In genomic region chr17:78868391-78868790, GRCh38 we compare ENCODE assay signal across 18 cellular contexts. TPM values are rescaled to one million over a fixed set of nuclear protein-coding genes. Genes with fewer than 3 reads are reported as not detected.
DNase-seq lines count a peak whose midpoint lies in the region; ATAC-seq and TF ChIP-seq lines count a peak whose summit lies in the region.
"Had no signal": no experiment of that assay in that cellular context is flagged by ENCODE, and none has a peak within 500 bp of the region (broad histone marks: within the 10 kb centered on the region; RNA-seq: fewer than 3 reads in every experiment).

No MANE protein-coding gene starts in this region.

- H3K27me3 Mint-ChIP-seq in HFFc6 (ENCODE audit: insufficient read depth) (peaks cover 16% of the 10 kb centered on the region), chondrocyte (ENCODE audit: low read depth) (no peaks in the 10 kb centered on the region)
- no peaks in the 10 kb centered on the region for H3K27me3 Mint-ChIP-seq in activated T-cell treated with anti-CD3 and anti-CD28 coated beads, Interleukin-2, amount 50 U/mL, for 24 hours

- H3K9me3 Mint-ChIP-seq in HFFc6 (peaks cover 3% of the 10 kb centered on the region; the same call in 1 of the 2 replicates), chondrocyte (ENCODE audit: low read depth) (no peaks in the 10 kb centered on the region)
- no peaks in the 10 kb centered on the region for H3K9me3 Mint-ChIP-seq in activated T-cell treated with anti-CD3 and anti-CD28 coated beads, Interleukin-2, amount 50 U/mL, for 24 hours
- H3K9me3 Mint-ChIP-seq: activated naive CD8-positive, alpha-beta T cell treated with anti-CD3 and anti-CD28 coated beads, Interleukin-2, amount 50 U/mL, for 24 hours; naive thymus-derived CD8-positive, alpha-beta T cell had no signal

- TF ChIP-seq CTCF in HFFc6 (IDR thresholded peaks at IDR 0.05): no peak
- no peak for TF ChIP-seq CTCF in chondrocyte (IDR thresholded peaks at IDR 0.05)
- no peak for TF ChIP-seq CTCF in neutrophil (IDR thresholded peaks at IDR 0.05)

- H3K36me3 ChIP-seq in neutrophil: peaks cover 63% of the 10 kb centered on the region

- ATAC-seq in HG03139 (IDR thresholded peaks at IDR 0.05; ENCODE audit: unreplicated experiment) (no peak), GM18870 (IDR thresholded peaks at IDR 0.05; ENCODE audit: unreplicated experiment) (no peak)
- ATAC-seq: activated naive CD8-positive, alpha-beta T cell treated with anti-CD3 and anti-CD28 coated beads, Interleukin-2, amount 50 U/mL, for 24 hours; HepG2; naive thymus-derived CD8-positive, alpha-beta T cell; psoas muscle had no signal

- H3K4me1 Mint-ChIP-seq in HFFc6 (ENCODE audit: low read depth): peaks cover 55% of the 10 kb centered on the region
- H3K4me1 Mint-ChIP-seq in chondrocyte (ENCODE audit: low read depth): peaks cover 46% of the 10 kb centered on the region
- peaks cover 3% of the 10 kb centered on the region for H3K4me1 Mint-ChIP-seq in activated T-cell treated with anti-CD3 and anti-CD28 coated beads, Interleukin-2, amount 50 U/mL, for 24 hours (ENCODE audit: low read depth)
- H3K4me1 Mint-ChIP-seq: activated naive CD8-positive, alpha-beta T cell treated with anti-CD3 and anti-CD28 coated beads, Interleukin-2, amount 50 U/mL, for 24 hours had no signal

- H3K27ac Mint-ChIP-seq in HFFc6 (peak overlapping the region; percentile 90), chondrocyte (ENCODE audit: unreplicated experiment) (peak overlapping the region; percentile 92)
- H3K27ac Mint-ChIP-seq in activated T-cell treated with anti-CD3 and anti-CD28 coated beads, Interleukin-2, amount 50 U/mL, for 24 hours: no peak overlapping the region
- H3K27ac Mint-ChIP-seq: activated naive CD8-positive, alpha-beta T cell treated with anti-CD3 and anti-CD28 coated beads, Interleukin-2, amount 50 U/mL, for 24 hours had no signal

- H3K4me3 Mint-ChIP-seq in HFFc6 (peak overlapping the region; percentile 77), chondrocyte (ENCODE audit: unreplicated experiment) (no peak overlapping the region)
- H3K4me3 Mint-ChIP-seq in activated T-cell treated with anti-CD3 and anti-CD28 coated beads, Interleukin-2, amount 50 U/mL, for 24 hours: no peak overlapping the region
- H3K4me3 Mint-ChIP-seq: activated naive CD8-positive, alpha-beta T cell treated with anti-CD3 and anti-CD28 coated beads, Interleukin-2, amount 50 U/mL, for 24 hours; naive thymus-derived CD8-positive, alpha-beta T cell had no signal

- H3K4me1 ChIP-seq in neutrophil (ENCODE audit: control insufficient read depth in 1 of 2, insufficient read depth in 1 of 2, low read depth in 1 of 2, low read length in 1 of 2): peaks cover 42% of the 10 kb centered on the region in 2 experiments

- no peaks in the 10 kb centered on the region for H3K9me3 ChIP-seq in neutrophil
- H3K9me3 ChIP-seq: esophagus squamous epithelium, psoas muscle had no signal

- H3K27ac ChIP-seq in neutrophil: peak overlapping the region; percentile 85
- H3K27ac ChIP-seq: psoas muscle had no signal

- H3K36me3 Mint-ChIP-seq in HFFc6 (ENCODE audit: low read depth): peaks cover 37% of the 10 kb centered on the region
- H3K36me3 Mint-ChIP-seq in chondrocyte (ENCODE audit: low read depth): peaks cover 15% of the 10 kb centered on the region
- H3K36me3 Mint-ChIP-seq in activated T-cell treated with anti-CD3 and anti-CD28 coated beads, Interleukin-2, amount 50 U/mL, for 24 hours (ENCODE audit: low read depth): no peaks in the 10 kb centered on the region
- H3K36me3 Mint-ChIP-seq: naive thymus-derived CD8-positive, alpha-beta T cell had no signal

- no peaks in the 10 kb centered on the region for H3K27me3 ChIP-seq in neutrophil
- H3K27me3 ChIP-seq: esophagus squamous epithelium had no signal

- no peak overlapping the region for H3K4me3 ChIP-seq in neutrophil (ENCODE audit: low read depth in 1 of 2, low read length in 1 of 2)
- H3K4me3 ChIP-seq: esophagus squamous epithelium, psoas muscle had no signal

- DNase-seq in AG08396 (ENCODE audit: low spot score) (peak; percentile 55), HFFc6 (peak; percentile 73), chondrocyte (ENCODE audit: low spot score) (no peak), COR-L47 (lab: John Stamatoyannopoulos, UW) (no peak)
- DNase-seq in activated T-cell treated with anti-CD3 and anti-CD28 coated beads, Interleukin-2, amount 50 U/mL, for 24 hours: no peak
- DNase-seq: activated CD4-positive, alpha-beta T cell treated with anti-CD3 and anti-CD28 coated beads for 48 hours; activated naive CD8-positive, alpha-beta T cell treated with anti-CD3 and anti-CD28 coated beads, Interleukin-2, amount 50 U/mL, for 24 hours; AML-193; dermis blood vessel endothelial cell; esophagus squamous epithelium; naive thymus-derived CD8-positive, alpha-beta T cell; NCI-H1092; SIG-M5 had no signal

RNA-seq across cellular contexts. Expression of gene USP36, which starts 27.8 kb away (rescaled TPM):
- total RNA-seq in HFFc6 (2021; fragmentation: NEBNext Ultra II Directional; extraction: Animal tissue kit (Norgen Biotek cat#: 25700)): 10 to 100 TPM; 43.6 to 50.3 (median 46.2) TPM
- 45.1 to 51.2 TPM (median 49.6 TPM) in 3 replicates for total RNA-seq in chondrocyte

RNA-seq across cellular contexts. Expression of gene CEP295NL, which starts 34.6 kb away (rescaled TPM):
- 1 to 10 TPM in 4 of 6 experiments, under 1 TPM in 2; 0.85 to 2.7 (median 1.6) TPM for total RNA-seq in HFFc6 (2021; fragmentation: NEBNext Ultra II Directional; extraction: Animal tissue kit (Norgen Biotek cat#: 25700))
- 0.67 to 2.3 TPM (median 1.3 TPM) in 3 replicates for total RNA-seq in chondrocyte
- total RNA-seq: HepG2 had no signal

RNA-seq across cellular contexts. Expression of gene TIMP2, which starts 56.8 kb away (rescaled TPM):
- total RNA-seq in HFFc6 (2021; fragmentation: NEBNext Ultra II Directional; extraction: Animal tissue kit (Norgen Biotek cat#: 25700)): 100 to 1,000 TPM; 547 to 705 (median 601) TPM
- total RNA-seq in chondrocyte: 429 to 540 TPM (median 535 TPM) in 3 replicates

Comparison
In these comparisons a context has a peak if more than half of its experiments do, and no peak if none do; other contexts are left out.
1. DNase-seq: peak in AG08396 (single experiment) and HFFc6 (single experiment); none in chondrocyte (single experiment), activated T-cell treated with anti-CD3 and anti-CD28 coated beads, Interleukin-2, amount 50 U/mL, for 24 hours (single experiment) and COR-L47 (single experiment).